8 cellular contexts compared by ENCODE assay signal in genomic region chr21:42061195-42061865, GRCh38. TPM values are rescaled to one million over a fixed set of nuclear protein-coding genes. Genes with fewer than 3 reads are reported as not detected.
DNase-seq lines count a peak whose midpoint lies in the region; ATAC-seq and TF ChIP-seq lines count a peak whose summit lies in the region.

No MANE protein-coding gene starts in this region.

- H3K79me2 ChIP-seq in SU-DHL-6 (ENCODE audit: insufficient read depth, low read length): no peaks in the 10 kb centered on the region

- DNase-seq in activated naive CD4-positive, alpha-beta T cell treated with anti-CD3 and anti-CD28 coated beads, Interleukin-2, amount 10 ng/mL, durations not matched to agents 7 days and 5 days: peak; percentile 59
- no peak for DNase-seq in activated naive CD4-positive, alpha-beta T cell treated with Interleukin-2 at 50 U/mL for 16 hours
- DNase-seq in lower lobe of right lung: peak; percentile 77
- DNase-seq in testis: no peak
- no peak for DNase-seq in kidney glomerular epithelial cell (lab: John Stamatoyannopoulos, UW)

- peaks cover 54% of the 10 kb centered on the region for H3K4me1 Mint-ChIP-seq in activated naive CD4-positive, alpha-beta T cell treated with anti-CD3 and anti-CD28 coated beads, Interleukin-2, amount 10 ng/mL, durations not matched to agents 7 days and 5 days

- peak overlapping the region; percentile 88 for H3K4me3 Mint-ChIP-seq in activated naive CD4-positive, alpha-beta T cell treated with anti-CD3 and anti-CD28 coated beads, Interleukin-2, amount 10 ng/mL, durations not matched to agents 7 days and 5 days

- H3K9me2 ChIP-seq in SU-DHL-6 (replicated peaks; ENCODE audit: insufficient read depth, low read length): no peaks in the 10 kb centered on the region

- H3K36me3 Mint-ChIP-seq in activated naive CD4-positive, alpha-beta T cell treated with anti-CD3 and anti-CD28 coated beads, Interleukin-2, amount 10 ng/mL, durations not matched to agents 7 days and 5 days: peaks cover 4% of the 10 kb centered on the region

- H3K9ac ChIP-seq in SU-DHL-6 (ENCODE audit: low read length): peak overlapping the region; percentile 65

- no peaks in the 10 kb centered on the region for H4K20me1 ChIP-seq in SU-DHL-6 (ENCODE audit: low read depth, low read length)

- intact Hi-C loops in lower lobe of right lung (cut with DNase I) (no loop called here), testis (cut with DNase I; ENCODE audit: low total_unique reads) (no loop called here)

- ATAC-seq in HG03039 (IDR thresholded peaks at IDR 0.05; ENCODE audit: unreplicated experiment): peak; percentile 41
- ATAC-seq in lower lobe of right lung: peak; percentile 6 to 37
- ATAC-seq in HG03457 (IDR thresholded peaks at IDR 0.05; ENCODE audit: unreplicated experiment): no peak

- WGBS in testis, 2 donors: 80 to 84% methylated on average over 18 of the region's 18 CpGs

- peak overlapping the region; percentile 98 for H3K27ac ChIP-seq in SU-DHL-6 (ENCODE audit: low read depth, low read length)
- peak overlapping the region; percentile 72 for H3K27ac ChIP-seq in lower lobe of right lung
- H3K27ac ChIP-seq in testis: no peak overlapping the region

- H3F3A ChIP-seq in SU-DHL-6 (ENCODE audit: insufficient read depth): peaks cover 52% of the 10 kb centered on the region

- CTCF ChIA-PET in activated naive CD4-positive, alpha-beta T cell treated with anti-CD3 and anti-CD28 coated beads, Interleukin-2, amount 10 ng/mL, durations not matched to agents 7 days and 5 days (lab: Charles Lee): no interaction called here

- no peak for TF ChIP-seq POLR2A in testis (IDR thresholded peaks at IDR 0.05)

- no peaks in the 10 kb centered on the region for H3K9me3 ChIP-seq in SU-DHL-6 (ENCODE audit: insufficient read depth, low read length)
- no peaks in the 10 kb centered on the region for H3K9me3 ChIP-seq in lower lobe of right lung
- no peaks in the 10 kb centered on the region for H3K9me3 ChIP-seq in testis

- no peaks in the 10 kb centered on the region for H3K9me3 Mint-ChIP-seq in activated naive CD4-positive, alpha-beta T cell treated with anti-CD3 and anti-CD28 coated beads, Interleukin-2, amount 10 ng/mL, durations not matched to agents 7 days and 5 days

- H3K36me3 ChIP-seq in SU-DHL-6 (ENCODE audit: low read length): no peaks in the 10 kb centered on the region
- no peaks in the 10 kb centered on the region for H3K36me3 ChIP-seq in lower lobe of right lung
- no peaks in the 10 kb centered on the region for H3K36me3 ChIP-seq in testis (ENCODE audit: low read depth, missing control alignments)

- peak overlapping the region; percentile 52 for H2AFZ ChIP-seq in SU-DHL-6 (ENCODE audit: low read depth, low read length, severe bottlenecking)

- peak overlapping the region; percentile 100 for H3K27ac Mint-ChIP-seq in activated naive CD4-positive, alpha-beta T cell treated with anti-CD3 and anti-CD28 coated beads, Interleukin-2, amount 10 ng/mL, durations not matched to agents 7 days and 5 days

- H3K4me1 ChIP-seq in lower lobe of right lung (peaks cover 76% of the 10 kb centered on the region), testis (no peaks in the 10 kb centered on the region)

- H3K4me3 ChIP-seq in SU-DHL-6 (ENCODE audit: insufficient read depth, low read length, poor library complexity, severe bottlenecking): peak overlapping the region; percentile 27
- no peak overlapping the region for H3K4me3 ChIP-seq in lower lobe of right lung
- no peak overlapping the region for H3K4me3 ChIP-seq in testis

- peak overlapping the region; percentile 91 for H3K4me2 ChIP-seq in SU-DHL-6 (ENCODE audit: low read depth, low read length, poor library complexity, severe bottlenecking)

- peaks cover 13% of the 10 kb centered on the region for H3K27me3 Mint-ChIP-seq in activated naive CD4-positive, alpha-beta T cell treated with anti-CD3 and anti-CD28 coated beads, Interleukin-2, amount 10 ng/mL, durations not matched to agents 7 days and 5 days

- TF ChIP-seq CTCF in SU-DHL-6 (IDR thresholded peaks at IDR 0.05; ENCODE audit: insufficient read depth, low read length, poor library complexity, severe bottlenecking): no peak
- no peak for TF ChIP-seq CTCF in lower lobe of right lung (IDR thresholded peaks at IDR 0.05)
- no peak for TF ChIP-seq CTCF in testis (IDR thresholded peaks at IDR 0.05)

- no peaks in the 10 kb centered on the region for H3K27me3 ChIP-seq in SU-DHL-6 (ENCODE audit: low read length)
- no peaks in the 10 kb centered on the region for H3K27me3 ChIP-seq in lower lobe of right lung (ENCODE audit: low read depth)
- H3K27me3 ChIP-seq in testis: no peaks in the 10 kb centered on the region

RNA-seq across cellular contexts. Expression of gene UMODL1, which starts 9.8 kb away (rescaled TPM):
- total RNA-seq in lower lobe of right lung (0.50 TPM), testis (1 to 10 TPM; 1.7 to 7.8 TPM)
- 6.8 TPM for polyA plus RNA-seq in testis (ENCODE audit: insufficient read depth, low read depth, low replicate concordance)

RNA-seq across cellular contexts. Expression of gene ZBTB21, which starts 51.2 kb away (rescaled TPM):
- 15.6 TPM for total RNA-seq in lower lobe of right lung
- total RNA-seq in testis: 10 to 100 TPM; 26.3 to 30.9 TPM
- 18.1 TPM for polyA plus RNA-seq in testis (ENCODE audit: insufficient read depth, low read depth, low replicate concordance)

Comparison
In these comparisons a context has a peak if more than half of its experiments do, and no peak if none do; other contexts are left out.
1. DNase-seq: peak in activated naive CD4-positive, alpha-beta T cell treated with anti-CD3 and anti-CD28 coated beads, Interleukin-2, amount 10 ng/mL, durations not matched to agents 7 days and 5 days (single experiment) and lower lobe of right lung (single experiment); none in activated naive CD4-positive, alpha-beta T cell treated with Interleukin-2 at 50 U/mL for 16 hours (single experiment), testis (single experiment) and kidney glomerular epithelial cell (single experiment).
2. H3K27ac ChIP-seq: peak in SU-DHL-6 (single experiment) and lower lobe of right lung (single experiment); none in testis (0 of 2).